ENCODE assay signal across 9 cellular contexts in genomic region chr6:11613858-11614257, GRCh38.
DNase-seq lines count a peak whose midpoint lies in the region; ATAC-seq and TF ChIP-seq lines count a peak whose summit lies in the region.
"Had no signal": no experiment of that assay in that cellular context is flagged by ENCODE, and none has a peak within 500 bp of the region (broad histone marks: within the 10 kb centered on the region; RNA-seq: fewer than 3 reads in every experiment).

No MANE protein-coding gene starts in this region.

- TF ChIP-seq CTCF in AG09309 (IDR thresholded peaks at IDR 0.05; ENCODE audit: control insufficient read depth, insufficient read depth, low read depth, low read length, missing control alignments) = no peak
- TF ChIP-seq CTCF in epithelial cell of esophagus (IDR thresholded peaks at IDR 0.05; ENCODE audit: insufficient read depth, low read depth, low read length, missing control alignments) = no peak

- ATAC-seq in GM21825 (IDR thresholded peaks at IDR 0.05; ENCODE audit: unreplicated experiment) = no peak
- ATAC-seq in GM21619 (IDR thresholded peaks at IDR 0.05; ENCODE audit: unreplicated experiment) = no peak
- no peak for ATAC-seq in GM18873 (IDR thresholded peaks at IDR 0.05; ENCODE audit: low FRiP score, unreplicated experiment)

- H3K4me3 ChIP-seq in AG09309 (ENCODE audit: control insufficient read depth, low read depth, low read length) (no peak overlapping the region), epithelial cell of esophagus (ENCODE audit: low read length) (no peak overlapping the region)

- DNase-seq in AG09309 (ENCODE audit: low read depth) (peak; percentile 83), NCI-H226 (peak; percentile 93), epithelial cell of esophagus (ENCODE audit: low read depth) (peak; percentile 84), myocyte (ENCODE audit: low read depth) (peak; percentile 71), GM19238 (ENCODE audit: insufficient read length, low spot score) (no peak)
- DNase-seq: hypothalamus had no signal
